In the genomic region with DNA sequence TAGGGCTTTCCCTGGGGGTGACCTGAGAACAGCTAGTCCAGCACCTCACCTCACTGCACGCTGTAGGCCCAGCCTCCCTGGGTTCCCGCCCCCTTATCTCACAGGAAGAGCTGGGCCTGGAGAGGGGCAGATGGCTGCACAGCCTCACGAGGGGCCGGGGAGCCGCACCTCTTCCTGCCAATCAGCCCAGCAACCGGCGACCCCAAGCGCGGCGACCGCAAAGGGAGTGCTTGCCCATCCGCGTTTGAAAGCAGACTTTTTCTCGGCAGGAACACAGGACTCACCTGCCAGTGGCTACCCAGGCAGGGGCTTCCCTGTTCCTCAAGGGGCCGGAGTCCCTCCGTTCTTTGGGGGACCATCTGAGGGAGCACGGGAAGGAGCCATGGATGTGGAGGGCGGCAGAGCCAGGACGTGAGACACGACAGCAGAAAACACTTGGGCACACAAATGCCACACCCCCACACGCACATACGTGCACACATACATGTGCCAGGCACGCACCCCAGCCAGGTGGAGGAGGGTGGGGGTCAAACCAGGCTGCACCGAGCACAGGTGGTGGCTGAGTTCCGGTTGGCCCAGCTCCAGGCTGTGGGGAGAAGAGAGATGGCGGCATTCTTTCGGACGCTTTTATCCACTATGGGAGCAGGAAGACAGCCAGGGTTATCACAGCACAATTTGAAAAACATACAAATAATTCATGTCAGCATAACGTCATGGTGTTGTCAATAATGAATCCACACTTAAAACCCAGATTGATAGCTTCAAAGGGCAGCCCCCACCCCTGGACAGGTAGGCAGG, we compare ENCODE assay signal across 9 cellular contexts. TPM values are rescaled to one million over a fixed set of nuclear protein-coding genes. Genes with fewer than 3 reads are reported as not detected.
DNase-seq lines count a peak whose midpoint lies in the region; ATAC-seq and TF ChIP-seq lines count a peak whose summit lies in the region.
"Had no signal": no experiment of that assay in that cellular context is flagged by ENCODE, and none has a peak within 500 bp of the region (broad histone marks: within the 10 kb centered on the region; RNA-seq: fewer than 3 reads in every experiment).

No MANE protein-coding gene starts in this region.

- no peaks in the 10 kb centered on the region for H3K27me3 Mint-ChIP-seq in activated CD8-positive, alpha-beta memory T cell treated with anti-CD3 and anti-CD28 coated beads, Interleukin-2, amount 10 ng/mL, durations not matched to agents 7 days and 5 days
- no peaks in the 10 kb centered on the region for H3K27me3 Mint-ChIP-seq in naive thymus-derived CD4-positive, alpha-beta T cell

- in situ Hi-C loops in IMR-90 (cut with MboI; ENCODE audit: low sequenced_read_pairs) = no loop called here

- peak overlapping the region; percentile 78; the same call in 1 of the 2 replicates for H3K4ac ChIP-seq in IMR-90 (ENCODE audit: low read depth, low read length)

- no TSS peak for BruUV-seq in IMR-90 (replicated peaks; lab: Mats Ljungman, UMichigan)

- DNase-seq in DND-41 (peak; percentile 53), IMR-90 (no peak), NCI-H446 (lab: John Stamatoyannopoulos, UW) (no peak), sciatic nerve (ENCODE audit: low spot score) (no peak), SKM-1 (lab: John Stamatoyannopoulos, UW; ENCODE audit: unreplicated experiment) (no peak)
- DNase-seq in activated CD8-positive, alpha-beta memory T cell treated with anti-CD3 and anti-CD28 coated beads, Interleukin-2, amount 10 ng/mL, durations not matched to agents 7 days and 5 days = peak; percentile 88
- DNase-seq in naive thymus-derived CD4-positive, alpha-beta T cell = peak in 6 of 9 donors; percentile 38 to 53 (median 46)

- H2AK9ac ChIP-seq in IMR-90 (replicated peaks; ENCODE audit: low read depth, low read length, poor library complexity) = peak overlapping the region; percentile 72

- H3K4me1 ChIP-seq in DND-41 (ENCODE audit: insufficient read depth, low read length) (peaks cover 37% of the 10 kb centered on the region), IMR-90 (ENCODE audit: control insufficient read depth, insufficient read depth, low read length) (peaks cover 21% of the 10 kb centered on the region)
- peaks cover 48 to 55% of the 10 kb centered on the region in 2 donors for H3K4me1 ChIP-seq in naive thymus-derived CD4-positive, alpha-beta T cell (ENCODE audit: control insufficient read depth in 2 of 2, insufficient read depth in 2 of 2, low read length in 2 of 2)

- no peaks in the 10 kb centered on the region; a peak in 1 of 4 replicates for H3K79me1 ChIP-seq in IMR-90 (ENCODE audit: low read depth in 1 of 2, low read length in 2 of 2)

- no peaks in the 10 kb centered on the region for H3K79me2 ChIP-seq in DND-41 (ENCODE audit: insufficient read depth, low read length)

- H3K4me1 Mint-ChIP-seq in activated CD8-positive, alpha-beta memory T cell treated with anti-CD3 and anti-CD28 coated beads, Interleukin-2, amount 10 ng/mL, durations not matched to agents 7 days and 5 days = peaks cover 57% of the 10 kb centered on the region
- H3K4me1 Mint-ChIP-seq in naive thymus-derived CD4-positive, alpha-beta T cell = peaks cover 34 to 62% (median 47%) of the 10 kb centered on the region in 7 donors

- H2BK120ac ChIP-seq in IMR-90 (ENCODE audit: low read depth, low read length) = no peak overlapping the region

- intact Hi-C loops in IMR-90 (cut with micrococcal nuclease) = loop anchor here (5.0 kb wide), 1 partner anchor 55 kb away; no protein-coding TSS in a partner anchor
- intact Hi-C loops in naive thymus-derived CD4-positive, alpha-beta T cell (cut with micrococcal nuclease) = loop anchor here in 1 of 2 donors (5.0 kb wide), 2 partner anchors 140 to 160 kb away; a partner anchor contains a TSS
- intact Hi-C loops in sciatic nerve (cut with DNase I) = no loop called here

- H3K9me1 ChIP-seq in IMR-90 (ENCODE audit: insufficient read depth, low read length) = peaks cover 11% of the 10 kb centered on the region

- WGBS in IMR-90 (ENCODE audit: extremely low coverage in 2 of 2, insufficient read length in 1 of 2), 2 experiments = 74% methylated on average over 15 of the region's 29 CpGs; no CpG with 5 or more reads in 1 of the 2 experiments

- H2AFZ ChIP-seq in DND-41 (ENCODE audit: low read depth, low read length) (no peak overlapping the region), IMR-90 (replicated peaks; ENCODE audit: low read length, poor library complexity) (peak overlapping the region; percentile 33)

- no peak overlapping the region; the same call in 1 of the 2 replicates for H4K91ac ChIP-seq in IMR-90 (ENCODE audit: insufficient read depth, low read depth, low read length)

- TF ChIP-seq RAD21 in IMR-90 (IDR thresholded peaks at IDR 0.05; ENCODE audit: low read length) = no peak

- POLR2A ChIA-PET in IMR-90 (lab: Charles Lee; ENCODE audit: unreplicated experiment) = no interaction called here
- POLR2A ChIA-PET in naive thymus-derived CD4-positive, alpha-beta T cell (lab: Charles Lee) = interaction anchor here (1.0 to 5.6 kb wide), 6 partner anchors 10 to 146 kb away, joined by 4 to 38 read pairs (median 16); a partner anchor contains a TSS

- H3K36me3 ChIP-seq in DND-41 (ENCODE audit: insufficient read depth, low read length) = no peaks in the 10 kb centered on the region
- H3K36me3 ChIP-seq in IMR-90 (ENCODE audit: control insufficient read depth, insufficient read depth, low read length) = no peaks in the 10 kb centered on the region
- no peaks in the 10 kb centered on the region for H3K36me3 ChIP-seq in naive thymus-derived CD4-positive, alpha-beta T cell (ENCODE audit: control insufficient read depth in 2 of 3, insufficient read depth in 3 of 3, low read length in 3 of 3)
- H3K36me3 ChIP-seq: neutrophil had no signal

- TF ChIP-seq POLR2A in IMR-90 (IDR thresholded peaks at IDR 0.05; ENCODE audit: low read depth, low read length) = no peak

- H3K9me3 Mint-ChIP-seq in activated CD8-positive, alpha-beta memory T cell treated with anti-CD3 and anti-CD28 coated beads, Interleukin-2, amount 10 ng/mL, durations not matched to agents 7 days and 5 days (ENCODE audit: low read depth) = no peaks in the 10 kb centered on the region
- H3K9me3 Mint-ChIP-seq in naive thymus-derived CD4-positive, alpha-beta T cell = no peaks in the 10 kb centered on the region

- H4K20me1 ChIP-seq in DND-41 (ENCODE audit: insufficient read depth, low read length) (no peaks in the 10 kb centered on the region; the same call in 1 of the 2 replicates), IMR-90 (ENCODE audit: insufficient read depth, low read length) (no peaks in the 10 kb centered on the region; the same call in 1 of the 2 replicates)

- H3K36me3 Mint-ChIP-seq in activated CD8-positive, alpha-beta memory T cell treated with anti-CD3 and anti-CD28 coated beads, Interleukin-2, amount 10 ng/mL, durations not matched to agents 7 days and 5 days = peaks cover 2% of the 10 kb centered on the region
- no peaks in the 10 kb centered on the region for H3K36me3 Mint-ChIP-seq in naive thymus-derived CD4-positive, alpha-beta T cell

- CTCF ChIA-PET in IMR-90 (lab: Yijun Ruan, JAX) = no interaction called here
- CTCF ChIA-PET in activated CD8-positive, alpha-beta memory T cell treated with anti-CD3 and anti-CD28 coated beads, Interleukin-2, amount 10 ng/mL, durations not matched to agents 7 days and 5 days (lab: Charles Lee) = interaction anchor here (1.4 to 6.1 kb wide), 5 partner anchors 10 to 140 kb away, joined by 7 to 51 read pairs (median 10); a partner anchor contains a TSS
- CTCF ChIA-PET in naive thymus-derived CD4-positive, alpha-beta T cell (lab: Charles Lee) = interaction anchor here (1.5 kb wide), 2 partner anchors 10 to 13 kb away, joined by 3 to 4 read pairs; no protein-coding TSS in a partner anchor

- no peaks in the 10 kb centered on the region for H3K9me3 ChIP-seq in DND-41 (ENCODE audit: insufficient read depth, low read length, severe bottlenecking)
- H3K9me3 ChIP-seq in IMR-90 (ENCODE audit: control insufficient read depth, insufficient read depth, low read length) = no peaks in the 10 kb centered on the region
- H3K9me3 ChIP-seq in naive thymus-derived CD4-positive, alpha-beta T cell (ENCODE audit: control insufficient read depth in 2 of 3, low read length in 3 of 3) = no peaks in the 10 kb centered on the region
- H3K9me3 ChIP-seq: neutrophil had no signal

- no peak overlapping the region for H3K23ac ChIP-seq in IMR-90 (ENCODE audit: low read depth, low read length)

- peak overlapping the region; percentile 82 for H2AK5ac ChIP-seq in IMR-90 (ENCODE audit: low read depth, low read length)

- H3K27me3 ChIP-seq in DND-41 (ENCODE audit: insufficient read depth, low read length, poor library complexity) = no peaks in the 10 kb centered on the region
- no peaks in the 10 kb centered on the region for H3K27me3 ChIP-seq in IMR-90 (ENCODE audit: control insufficient read depth, insufficient read depth, low read length)
- H3K27me3 ChIP-seq in naive thymus-derived CD4-positive, alpha-beta T cell (ENCODE audit: control insufficient read depth in 2 of 2, insufficient read depth in 2 of 2, low read length in 2 of 2) = no peaks in the 10 kb centered on the region

- H3K18ac ChIP-seq in IMR-90 (ENCODE audit: low read depth, low read length) = no peak overlapping the region

- no peak overlapping the region for H2BK20ac ChIP-seq in IMR-90 (ENCODE audit: low read depth, low read length)

- no peak overlapping the region for H4K8ac ChIP-seq in IMR-90 (ENCODE audit: low read depth in 2 of 2, low read length in 2 of 2)

- peak overlapping the region; percentile 74 for H3K4me3 Mint-ChIP-seq in activated CD8-positive, alpha-beta memory T cell treated with anti-CD3 and anti-CD28 coated beads, Interleukin-2, amount 10 ng/mL, durations not matched to agents 7 days and 5 days
- H3K4me3 Mint-ChIP-seq in naive thymus-derived CD4-positive, alpha-beta T cell = peak overlapping the region; percentile 66 to 88 (median 78)

- H3K4me3 ChIP-seq in DND-41 (ENCODE audit: low read depth in 1 of 2, low read length in 2 of 2) (no peak overlapping the region), IMR-90 (ENCODE audit: insufficient read depth, low read depth, low read length) (no peak overlapping the region)
- H3K4me3 ChIP-seq in naive thymus-derived CD4-positive, alpha-beta T cell (ENCODE audit: low read length) = peak overlapping the region; percentile 46

- H3K27ac Mint-ChIP-seq in activated CD8-positive, alpha-beta memory T cell treated with anti-CD3 and anti-CD28 coated beads, Interleukin-2, amount 10 ng/mL, durations not matched to agents 7 days and 5 days = peak overlapping the region; percentile 99
- peak overlapping the region; percentile 85 to 94 (median 90) for H3K27ac Mint-ChIP-seq in naive thymus-derived CD4-positive, alpha-beta T cell

- no peak overlapping the region for H3K14ac ChIP-seq in IMR-90 (replicated peaks; ENCODE audit: low read depth, low read length)

- no peak overlapping the region; the same call in 2 of the 3 replicates for H2BK15ac ChIP-seq in IMR-90 (ENCODE audit: low read depth, low read length)

- peak overlapping the region; percentile 22; the same call in 1 of the 2 replicates for H3K4me2 ChIP-seq in DND-41 (ENCODE audit: insufficient read depth, low read length)
- no peak overlapping the region for H3K4me2 ChIP-seq in IMR-90 (ENCODE audit: low read depth, low read length)

- dilution Hi-C loops in IMR-90 (cut with HindIII; ENCODE audit: low sequenced_read_pairs, unreplicated experiment) = no loop called here

- H3K9ac ChIP-seq in DND-41 (ENCODE audit: low read depth, low read length) (peak overlapping the region; percentile 21; the same call in 1 of the 2 replicates), IMR-90 (ENCODE audit: low read depth, low read length) (no peak overlapping the region)

- H3K27ac ChIP-seq in DND-41 (ENCODE audit: low read length) (peak overlapping the region; percentile 59; the same call in 1 of the 2 replicates), IMR-90 (ENCODE audit: insufficient read depth, low read length) (no peak overlapping the region)
- H3K27ac ChIP-seq in naive thymus-derived CD4-positive, alpha-beta T cell (ENCODE audit: low read depth, low read length) = peak overlapping the region; percentile 82
- H3K27ac ChIP-seq: neutrophil had no signal

- ATAC-seq in DND-41 (ENCODE audit: insufficient read depth, low read depth) (no peak; the same call in 2 of the 3 replicates), IMR-90 (ENCODE audit: low read depth) (no peak), GM18873 (IDR thresholded peaks at IDR 0.05; ENCODE audit: low FRiP score, unreplicated experiment) (no peak), sciatic nerve (no peak)
- peak; percentile 43 for ATAC-seq in activated CD8-positive, alpha-beta memory T cell treated with anti-CD3 and anti-CD28 coated beads, Interleukin-2, amount 10 ng/mL, durations not matched to agents 7 days and 5 days
- ATAC-seq in naive thymus-derived CD4-positive, alpha-beta T cell = peak; percentile 29

- no peak overlapping the region for H2BK5ac ChIP-seq in IMR-90 (ENCODE audit: low read depth, low read length, poor library complexity, severe bottlenecking)

- H4K5ac ChIP-seq in IMR-90 (ENCODE audit: low read depth, low read length) = no peak overlapping the region

- H3K56ac ChIP-seq in IMR-90 (ENCODE audit: extremely low read depth, insufficient read depth, low read length) = no peak overlapping the region

- TF ChIP-seq CTCF in DND-41 (IDR thresholded peaks at IDR 0.05; ENCODE audit: borderline replicate concordance, extremely low read depth, low read length, poor library complexity, severe bottlenecking) (no peak), IMR-90 (conservative IDR thresholded peaks at IDR 0.05; ENCODE audit: low read depth, low read length) (no peak)

RNA-seq across cellular contexts. Expression of a gene that starts 11.3 kb away (rescaled TPM):
- 12.5 and 14.0 TPM in 2 replicates for total RNA-seq in IMR-90 (2012; rRNA removed)
- polyA plus RNA-seq in IMR-90 (2012; rRNA removed) = 17.5 and 18.6 TPM in 2 replicates
- polyA plus RNA-seq in IMR-90 (2012; cell fraction: cytosol; rRNA removed) = 29.9 and 32.6 TPM in 2 replicates
- polyA plus RNA-seq in IMR-90 (2012; cell fraction: nucleus; rRNA removed; ENCODE audit: low replicate concordance) = 12.4 and 30.2 TPM in 2 replicates
- 10 to 100 TPM; 42.5 to 44.5 TPM for total RNA-seq in activated CD8-positive, alpha-beta memory T cell treated with anti-CD3 and anti-CD28 coated beads, Interleukin-2, amount 10 ng/mL, durations not matched to agents 7 days and 5 days
- total RNA-seq in naive thymus-derived CD4-positive, alpha-beta T cell = 10 to 100 TPM; 16.4 to 55.3 (median 41.3) TPM
- 10 to 100 TPM; 42.2 to 61.8 TPM for polyA plus RNA-seq in naive thymus-derived CD4-positive, alpha-beta T cell
- total RNA-seq in sciatic nerve = 23.0 TPM

RNA-seq across cellular contexts. Expression of a gene that starts 12.3 kb away (rescaled TPM):
- 7.9 and 11.1 TPM in 2 replicates for total RNA-seq in IMR-90 (2012; rRNA removed)
- polyA plus RNA-seq in IMR-90 (2012; rRNA removed) = 19.0 and 21.2 TPM in 2 replicates
- polyA plus RNA-seq in IMR-90 (2012; cell fraction: cytosol; rRNA removed) = 16.0 and 22.9 TPM in 2 replicates
- 27.3 and 39.1 TPM in 2 replicates for polyA plus RNA-seq in IMR-90 (2012; cell fraction: nucleus; rRNA removed; ENCODE audit: low replicate concordance)
- 1 to 10 TPM; 6.3 to 9.7 TPM for total RNA-seq in activated CD8-positive, alpha-beta memory T cell treated with anti-CD3 and anti-CD28 coated beads, Interleukin-2, amount 10 ng/mL, durations not matched to agents 7 days and 5 days
- total RNA-seq in naive thymus-derived CD4-positive, alpha-beta T cell = 10 to 100 TPM in 1 of 5 experiments, 1 to 10 TPM in 4; 2.7 to 17.7 (median 8.2) TPM
- polyA plus RNA-seq in naive thymus-derived CD4-positive, alpha-beta T cell = under 1 TPM; 0.92 to 0.97 TPM
- 56.8 TPM for total RNA-seq in sciatic nerve

Comparison
In these comparisons a context has a peak if more than half of its experiments do, and no peak if none do; other contexts are left out.
1. ATAC-seq: peak in activated CD8-positive, alpha-beta memory T cell treated with anti-CD3 and anti-CD28 coated beads, Interleukin-2, amount 10 ng/mL, durations not matched to agents 7 days and 5 days (single experiment) and naive thymus-derived CD4-positive, alpha-beta T cell (single experiment); none in DND-41 (single experiment), IMR-90 (single experiment), GM18873 (single experiment) and sciatic nerve (single experiment).
2. DNase-seq: peak in DND-41 (single experiment), activated CD8-positive, alpha-beta memory T cell treated with anti-CD3 and anti-CD28 coated beads, Interleukin-2, amount 10 ng/mL, durations not matched to agents 7 days and 5 days (single experiment) and naive thymus-derived CD4-positive, alpha-beta T cell (6 of 9); none in IMR-90 (single experiment), NCI-H446 (0 of 2), sciatic nerve (single experiment) and SKM-1 (single experiment).